ENCODE assay signal across 8 cellular contexts in the genomic region with DNA sequence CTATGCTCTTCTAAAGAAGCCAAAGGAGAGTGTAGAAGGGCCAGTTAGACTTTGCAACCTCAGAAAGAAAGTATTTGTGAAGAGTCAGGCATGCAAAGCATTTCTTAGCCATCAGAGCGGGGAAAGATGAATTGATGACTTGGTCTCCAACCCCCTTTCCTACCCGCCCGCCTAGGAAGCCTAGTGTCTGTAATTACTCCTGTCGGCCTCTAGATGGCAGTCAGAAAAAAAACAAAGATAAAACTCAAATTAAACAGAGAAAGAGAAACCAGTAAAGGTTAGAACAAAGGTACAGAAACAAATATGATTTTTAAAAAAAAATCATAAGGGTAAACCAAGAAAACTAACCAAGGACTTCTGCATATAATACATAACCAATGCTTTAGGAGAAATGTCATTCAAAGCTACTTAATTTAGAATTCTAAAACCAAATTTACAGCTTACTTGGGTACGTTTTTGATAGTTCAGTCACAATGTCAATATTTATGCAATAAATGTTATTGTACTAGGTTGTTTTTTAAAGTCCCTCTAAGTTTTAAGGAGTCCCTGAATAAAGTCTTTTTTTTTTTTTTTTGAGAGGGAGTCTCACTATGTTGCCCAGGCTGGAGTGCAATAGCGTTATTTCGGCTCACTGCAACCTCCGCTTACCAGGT.
DNase-seq lines count a peak whose midpoint lies in the region; ATAC-seq, FAIRE-seq and TF ChIP-seq lines count a peak whose summit lies in the region.

No MANE protein-coding gene starts in this region.

- 0 out of 2 replicates have a peak overlapping the region, but pooled peaks have one; percentile 33 for H2AFZ ChIP-seq in PC-3 (ENCODE audit: low read length)

- no peak overlapping the region for H3K27ac ChIP-seq in PC-3 (ENCODE audit: low read length)

- H3K4me1 ChIP-seq in PC-3 (ENCODE audit: insufficient read depth, low read length), result no peaks in the 10 kb centered on the region

- H3K9ac ChIP-seq in PC-3 (ENCODE audit: low read length), result no peak overlapping the region

- no peaks in the 10 kb centered on the region for H3K36me3 Mint-ChIP-seq in activated CD4-positive, alpha-beta T cell treated with anti-CD3 and anti-CD28 coated beads, Interleukin-2, amount 10 ng/mL, durations not matched to agents 24 days and 14 days (ENCODE audit: low read depth)
- H3K36me3 Mint-ChIP-seq in natural killer cell treated with Interleukin-12 subunit alpha and Interleukin-12 subunit beta and Interleukin-15 and Interleukin-18, amount 100 ng/mL, for 72 hours, result no peaks in the 10 kb centered on the region

- no peaks in the 10 kb centered on the region for H3K27me3 ChIP-seq in PC-3 (ENCODE audit: low read length)

- DNase-seq in activated CD4-positive, alpha-beta T cell treated with anti-CD3 and anti-CD28 coated beads, Interleukin-2, amount 10 ng/mL, durations not matched to agents 24 days and 14 days, result peak; percentile 70
- no peak for DNase-seq in activated CD4-positive, alpha-beta T cell treated with anti-CD3 and anti-CD28 coated beads, Interleukin-2, amount 50 U/mL, for 48 hours
- DNase-seq in HEK293T (ENCODE audit: extremely low spot score) (peak; percentile 22), PC-3 (peak; percentile 38), NCI-H446 (lab: John Stamatoyannopoulos, UW) (no peak)
- DNase-seq in natural killer cell treated with Interleukin-12 subunit alpha and Interleukin-12 subunit beta and Interleukin-15 and Interleukin-18, amount 100 ng/mL, for 72 hours (ENCODE audit: low spot score), result no peak
- no peak for DNase-seq in activated effector memory CD4-positive, alpha-beta T cell treated with Interleukin-2 at 50 U/mL for 16 hours

- H3K79me2 ChIP-seq in PC-3 (ENCODE audit: low read length), result no peaks in the 10 kb centered on the region

- POLR2A ChIA-PET in HEK293T (lab: Yijun Ruan, JAX) (no interaction called here), PC-3 (lab: Charles Lee; ENCODE audit: unreplicated experiment) (no interaction called here)

- no peak overlapping the region for H3K4me3 Mint-ChIP-seq in activated CD4-positive, alpha-beta T cell treated with anti-CD3 and anti-CD28 coated beads, Interleukin-2, amount 10 ng/mL, durations not matched to agents 24 days and 14 days
- H3K4me3 Mint-ChIP-seq in natural killer cell treated with Interleukin-12 subunit alpha and Interleukin-12 subunit beta and Interleukin-15 and Interleukin-18, amount 100 ng/mL, for 72 hours, result peak overlapping the region; percentile 9

- ATAC-seq in PC-3, result 0 out of 2 replicates have a peak, but pooled peaks have one; percentile 33
- ATAC-seq in natural killer cell treated with Interleukin-12 subunit alpha and Interleukin-12 subunit beta and Interleukin-15 and Interleukin-18, amount 100 ng/mL, for 72 hours, result peak in 1 of 2 donors; percentile 54

- H3K9me3 ChIP-seq in PC-3 (ENCODE audit: low read length), result no peaks in the 10 kb centered on the region

- H3K9me3 Mint-ChIP-seq in activated CD4-positive, alpha-beta T cell treated with anti-CD3 and anti-CD28 coated beads, Interleukin-2, amount 10 ng/mL, durations not matched to agents 24 days and 14 days, result no peaks in the 10 kb centered on the region
- H3K9me3 Mint-ChIP-seq in natural killer cell treated with Interleukin-12 subunit alpha and Interleukin-12 subunit beta and Interleukin-15 and Interleukin-18, amount 100 ng/mL, for 72 hours, result no peaks in the 10 kb centered on the region

- peak; percentile 60 for TF ChIP-seq CTCF in PC-3 (conservative IDR thresholded peaks at IDR 0.05; ENCODE audit: low read depth, low read length)

- CTCF ChIA-PET in HEK293T (lab: Yijun Ruan, JAX), result interaction anchor here (0.5 to 1.1 kb wide), 10 partner anchors 9 to 750 kb away, joined by 3 to 7 read pairs (median 4); no protein-coding TSS in a partner anchor
- CTCF ChIA-PET in PC-3 (lab: Charles Lee), result interaction anchor here (0.7 kb wide), 1 partner anchor 531 kb away, joined by 3 read pairs; no protein-coding TSS in a partner anchor

- H3K27ac Mint-ChIP-seq in activated CD4-positive, alpha-beta T cell treated with anti-CD3 and anti-CD28 coated beads, Interleukin-2, amount 10 ng/mL, durations not matched to agents 24 days and 14 days, result no peak overlapping the region
- no peak overlapping the region for H3K27ac Mint-ChIP-seq in natural killer cell treated with Interleukin-12 subunit alpha and Interleukin-12 subunit beta and Interleukin-15 and Interleukin-18, amount 100 ng/mL, for 72 hours

- peak overlapping the region; percentile 13; the same call in 1 of the 2 replicates for H3K4me2 ChIP-seq in PC-3 (ENCODE audit: low read length)

- BruUV-seq in PC-3 (replicated peaks; lab: Mats Ljungman, UMichigan), result no TSS peak

- H3K27me3 Mint-ChIP-seq in activated CD4-positive, alpha-beta T cell treated with anti-CD3 and anti-CD28 coated beads, Interleukin-2, amount 10 ng/mL, durations not matched to agents 24 days and 14 days, result peaks cover 23% of the 10 kb centered on the region
- peaks cover 6 to 16% of the 10 kb centered on the region in 2 donors for H3K27me3 Mint-ChIP-seq in natural killer cell treated with Interleukin-12 subunit alpha and Interleukin-12 subunit beta and Interleukin-15 and Interleukin-18, amount 100 ng/mL, for 72 hours

- H3K36me3 ChIP-seq in PC-3 (ENCODE audit: low read depth, low read length), result no peaks in the 10 kb centered on the region

- peaks cover 9% of the 10 kb centered on the region for H3K4me1 Mint-ChIP-seq in activated CD4-positive, alpha-beta T cell treated with anti-CD3 and anti-CD28 coated beads, Interleukin-2, amount 10 ng/mL, durations not matched to agents 24 days and 14 days
- no peaks in the 10 kb centered on the region for H3K4me1 Mint-ChIP-seq in natural killer cell treated with Interleukin-12 subunit alpha and Interleukin-12 subunit beta and Interleukin-15 and Interleukin-18, amount 100 ng/mL, for 72 hours (ENCODE audit: low read depth in 2 of 2)

- intact Hi-C loops in activated CD4-positive, alpha-beta T cell treated with anti-CD3 and anti-CD28 coated beads, Interleukin-2, amount 10 ng/mL, durations not matched to agents 24 days and 14 days (cut with micrococcal nuclease), result loop anchor here (1.0 kb wide), 1 partner anchor 63 kb away; no protein-coding TSS in a partner anchor
- intact Hi-C loops in PC-3 (cut with micrococcal nuclease), result no loop called here

- peak; percentile 88 for FAIRE-seq in endometrium (lab: Jason Lieb, UNC)

- no peak overlapping the region for H3K4me3 ChIP-seq in PC-3 (ENCODE audit: low read length)

- H3K9me2 ChIP-seq in PC-3 (replicated peaks; ENCODE audit: low read length), result no peaks in the 10 kb centered on the region

- H3F3A ChIP-seq in PC-3 (ENCODE audit: low read length, unreplicated experiment), result no peaks in the 10 kb centered on the region

- no peaks in the 10 kb centered on the region for H4K20me1 ChIP-seq in PC-3 (ENCODE audit: low read length)

TF ChIP-seq in HEK293T, 16 proteins besides CTCF, POLR2A, EP300 and RAD21:
- TF ChIP-seq SUZ12 (IDR thresholded peaks at IDR 0.05) (no peak), FOXM1 (IDR thresholded peaks at IDR 0.05; ENCODE audit: borderline replicate concordance) (no peak), BHLHE40 (IDR thresholded peaks at IDR 0.05; ENCODE audit: borderline replicate concordance) (no peak), LEF1 (IDR thresholded peaks at IDR 0.05; ENCODE audit: borderline replicate concordance) (no peak), ZNF384 (IDR thresholded peaks at IDR 0.05) (no peak)
- TF ChIP-seq, protein P1, sequence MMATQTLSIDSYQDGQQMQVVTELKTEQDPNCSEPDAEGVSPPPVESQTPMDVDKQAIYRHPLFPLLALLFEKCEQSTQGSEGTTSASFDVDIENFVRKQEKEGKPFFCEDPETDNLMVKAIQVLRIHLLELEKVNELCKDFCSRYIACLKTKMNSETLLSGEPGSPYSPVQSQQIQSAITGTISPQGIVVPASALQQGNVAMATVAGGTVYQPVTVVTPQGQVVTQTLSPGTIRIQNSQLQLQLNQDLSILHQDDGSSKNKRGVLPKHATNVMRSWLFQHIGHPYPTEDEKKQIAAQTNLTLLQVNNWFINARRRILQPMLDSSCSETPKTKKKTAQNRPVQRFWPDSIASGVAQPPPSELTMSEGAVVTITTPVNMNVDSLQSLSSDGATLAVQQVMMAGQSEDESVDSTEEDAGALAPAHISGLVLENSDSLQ (IDR thresholded peaks at IDR 0.05), result no peak
TF ChIP-seq in HEK293T: peak in this region for 0.

Comparison
In these comparisons a context has a peak if more than half of its experiments do, and no peak if none do; other contexts are left out.
1. DNase-seq: peak in activated CD4-positive, alpha-beta T cell treated with anti-CD3 and anti-CD28 coated beads, Interleukin-2, amount 10 ng/mL, durations not matched to agents 24 days and 14 days (single experiment), HEK293T (single experiment) and PC-3 (single experiment); none in activated CD4-positive, alpha-beta T cell treated with anti-CD3 and anti-CD28 coated beads, Interleukin-2, amount 50 U/mL, for 48 hours (0 of 2), natural killer cell treated with Interleukin-12 subunit alpha and Interleukin-12 subunit beta and Interleukin-15 and Interleukin-18, amount 100 ng/mL, for 72 hours (single experiment), activated effector memory CD4-positive, alpha-beta T cell treated with Interleukin-2 at 50 U/mL for 16 hours (single experiment) and NCI-H446 (0 of 2).